ENCODE assay signal across 8 cellular contexts in genomic region chr11:67372993-67373915, GRCh38. TPM values are rescaled to one million over a fixed set of nuclear protein-coding genes. Genes with fewer than 3 reads are reported as not detected.
A peak's percentile ranks its signal among the peaks of the same experiment; 100 is the strongest.
DNase-seq lines count a peak whose midpoint lies in the region; ATAC-seq and TF ChIP-seq lines count a peak whose summit lies in the region.

CLCF1 (minus strand) TSS chr11:67373598; CDS start chr11:67373539, 59 bp downstream.

- no peak for TF ChIP-seq POLR2A in gastrocnemius medialis (IDR thresholded peaks at IDR 0.05)

- no peaks in the 10 kb centered on the region for H3F3A ChIP-seq in SU-DHL-6 (ENCODE audit: insufficient read depth)

- peak; percentile 69 for DNase-seq in CD14-positive monocyte (ENCODE audit: low spot score)
- DNase-seq in HFFc6, result peak; percentile 70
- peak; percentile 87 for DNase-seq in amniotic epithelial cell (ENCODE audit: low read depth)
- DNase-seq in hepatic stellate cell (ENCODE audit: low spot score), result peak; percentile 87
- peak in 1 of 2 donors; percentile 41 for DNase-seq in gastrocnemius medialis
- no peak for DNase-seq in NCI-H524 treated with DMSO at 0.1 percent for 48 hours (lab: John Stamatoyannopoulos, UW)

- H3K27me3 Mint-ChIP-seq in CD14-positive monocyte (ENCODE audit: low read depth in 3 of 3) (peaks cover 9 to 22% (median 11%) of the 10 kb centered on the region in 3 donors), HFFc6 (ENCODE audit: insufficient read depth) (peaks cover 5% of the 10 kb centered on the region; the same call in 1 of the 2 replicates)

- H4K20me1 ChIP-seq in SU-DHL-6 (ENCODE audit: low read depth, low read length), result no peaks in the 10 kb centered on the region

- H3K27ac Mint-ChIP-seq in CD14-positive monocyte (peak within 1 kb of the TSS; percentile 80 to 96 (median 94)), HFFc6 (peak within 1 kb of the TSS; percentile 99)

- H3K9me3 ChIP-seq in SU-DHL-6 (ENCODE audit: insufficient read depth, low read length), result no peaks in the 10 kb centered on the region
- H3K9me3 ChIP-seq in gastrocnemius medialis, result no peaks in the 10 kb centered on the region

- H3K27ac ChIP-seq in SU-DHL-6 (ENCODE audit: low read depth, low read length) (no peak within 1 kb of the TSS), gastrocnemius medialis (peak within 1 kb of the TSS; percentile 73 to 82 (median 78))

- peak within 1 kb of the TSS; percentile 68 for H2AFZ ChIP-seq in SU-DHL-6 (ENCODE audit: low read depth, low read length, severe bottlenecking)

- no peaks in the 10 kb centered on the region for H3K27me3 ChIP-seq in SU-DHL-6 (ENCODE audit: low read length)
- H3K27me3 ChIP-seq in gastrocnemius medialis, result peaks cover 23 to 43% (median 31%) of the 10 kb centered on the region in 3 donors

- H3K36me3 ChIP-seq in SU-DHL-6 (ENCODE audit: low read length), result no peaks in the 10 kb centered on the region
- H3K36me3 ChIP-seq in gastrocnemius medialis, result no peaks in the 10 kb centered on the region

- peaks cover 0 to 2% (median 0%) of the 10 kb centered on the region in 7 donors for H3K9me3 Mint-ChIP-seq in CD14-positive monocyte
- no peaks in the 10 kb centered on the region for H3K9me3 Mint-ChIP-seq in HFFc6

- ATAC-seq in gastrocnemius medialis, result peak; percentile 44 to 46
- ATAC-seq in HG03457 (IDR thresholded peaks at IDR 0.05; ENCODE audit: unreplicated experiment), result no peak

- H3K9me2 ChIP-seq in SU-DHL-6 (replicated peaks; ENCODE audit: insufficient read depth, low read length), result no peaks in the 10 kb centered on the region

- intact Hi-C loops in CD14-positive monocyte (cut with micrococcal nuclease) (loop anchor here in 1 of 2 donors (5.0 kb wide), 1 partner anchor 101 kb away; no protein-coding TSS in a partner anchor), gastrocnemius medialis (cut with DNase I; ENCODE audit: low total_unique reads) (no loop called here)

- in situ Hi-C loops in gastrocnemius medialis (cut with MboI; ENCODE audit: low sequenced_read_pairs in 4 of 4), result no loop called here

- no peaks in the 10 kb centered on the region for H3K79me2 ChIP-seq in SU-DHL-6 (ENCODE audit: insufficient read depth, low read length)

- H3K4me2 ChIP-seq in SU-DHL-6 (ENCODE audit: low read depth, low read length, poor library complexity, severe bottlenecking), result peak within 1 kb of the TSS; percentile 62

- H3K4me3 ChIP-seq in SU-DHL-6 (ENCODE audit: insufficient read depth, low read length, poor library complexity, severe bottlenecking) (peak within 1 kb of the TSS; percentile 55), gastrocnemius medialis (peak within 1 kb of the TSS; percentile 58 to 75 (median 69))

- H3K9ac ChIP-seq in SU-DHL-6 (ENCODE audit: low read length), result peak within 1 kb of the TSS; percentile 60

- H3K4me3 Mint-ChIP-seq in CD14-positive monocyte (peak within 1 kb of the TSS; percentile 88 to 92), HFFc6 (peak within 1 kb of the TSS; percentile 89)

- H3K36me3 Mint-ChIP-seq in CD14-positive monocyte (peaks cover 15 to 16% of the 10 kb centered on the region in 2 donors), HFFc6 (ENCODE audit: low read depth) (no peaks in the 10 kb centered on the region; the same call in 1 of the 2 replicates)

- H3K4me1 ChIP-seq in gastrocnemius medialis, result peaks cover 8 to 13% of the 10 kb centered on the region in 2 donors

- H3K4me1 Mint-ChIP-seq in CD14-positive monocyte, result peaks cover 53% of the 10 kb centered on the region
- H3K4me1 Mint-ChIP-seq in HFFc6 (ENCODE audit: low read depth), result peaks cover 72% of the 10 kb centered on the region

- TF ChIP-seq CTCF in CD14-positive monocyte (IDR thresholded peaks at IDR 0.05), result no peak
- TF ChIP-seq CTCF in HFFc6 (IDR thresholded peaks at IDR 0.05), result no peak
- no peak for TF ChIP-seq CTCF in SU-DHL-6 (IDR thresholded peaks at IDR 0.05; ENCODE audit: insufficient read depth, low read length, poor library complexity, severe bottlenecking)
- no peak for TF ChIP-seq CTCF in gastrocnemius medialis (IDR thresholded peaks at IDR 0.05 in 4 of 5, conservative IDR thresholded peaks at IDR 0.05 in 1 of 5)

RNA-seq across cellular contexts. Expression of gene CLCF1, which starts in this region (rescaled TPM):
- polyA plus RNA-seq in CD14-positive monocyte, result under 1 TPM; 0.44 to 0.94 TPM
- total RNA-seq in HFFc6 (2021; fragmentation: NEBNext Ultra II Directional; extraction: Animal tissue kit (Norgen Biotek cat#: 25700)), result 10 to 100 TPM in 4 of 6 experiments, 1 to 10 TPM in 2; 8.9 to 12.8 (median 10.5) TPM
- total RNA-seq in gastrocnemius medialis, result 1 to 10 TPM in 2 of 4 donors, under 1 TPM in 2; 0.24 to 2.7 (median 0.91) TPM

Comparison
In these comparisons a context has a peak if more than half of its experiments do, and no peak if none do; other contexts are left out.
1. Peak in DNase-seq in CD14-positive monocyte; RNA of the gene not detected or under 1 TPM.